19 cellular contexts compared by ENCODE assay signal in genomic region chr1:19666139-19666465, GRCh38. TPM values are rescaled to one million over a fixed set of nuclear protein-coding genes. Genes with fewer than 3 reads are reported as not detected.
A peak's percentile ranks its signal among the peaks of the same experiment; 100 is the strongest.
DNase-seq lines count a peak whose midpoint lies in the region; ATAC-seq and TF ChIP-seq lines count a peak whose summit lies in the region.
"Had no signal": no experiment of that assay in that cellular context is flagged by ENCODE, and none has a peak within 500 bp of the region (broad histone marks: within the 10 kb centered on the region; RNA-seq: fewer than 3 reads in every experiment).

No MANE protein-coding gene starts in this region.

- no peaks in the 10 kb centered on the region for H3K9me2 ChIP-seq in MM.1S (replicated peaks; ENCODE audit: insufficient read depth, low read length)

- H4K8ac ChIP-seq in IMR-90 (ENCODE audit: low read depth in 2 of 2, low read length in 2 of 2) = no peak overlapping the region

- H3K36me3 Mint-ChIP-seq in activated CD4-positive, alpha-beta memory T cell treated with anti-CD3 and anti-CD28 coated beads for 36 hours = peaks cover 1% of the 10 kb centered on the region
- no peaks in the 10 kb centered on the region for H3K36me3 Mint-ChIP-seq in activated CD4-positive, alpha-beta memory T cell treated with anti-CD3 and anti-CD28 coated beads, Interleukin-2, amount 10 ng/mL, durations not matched to agents 7 days and 5 days (ENCODE audit: low read depth)
- H3K36me3 Mint-ChIP-seq in endodermal cell (ENCODE audit: low read depth) (no peaks in the 10 kb centered on the region), progenitor cell of endocrine pancreas (ENCODE audit: insufficient read depth) (no peaks in the 10 kb centered on the region)

- no peak overlapping the region for H3K4me2 ChIP-seq in IMR-90 (ENCODE audit: low read depth, low read length)
- H3K4me2 ChIP-seq in MM.1S (ENCODE audit: low read depth, low read length) = no peak overlapping the region
- H3K4me2 ChIP-seq: PC-9 had no signal

- H3K4me3 ChIP-seq in IMR-90 (ENCODE audit: insufficient read depth, low read depth, low read length) (no peak overlapping the region), endodermal cell (ENCODE audit: low read length) (no peak overlapping the region), MM.1S (ENCODE audit: low read length) (no peak overlapping the region)
- H3K4me3 ChIP-seq: ascending aorta, colonic mucosa, gastrocnemius medialis, PC-9, transverse colon had no signal

- TF ChIP-seq RAD21 in IMR-90 (IDR thresholded peaks at IDR 0.05; ENCODE audit: low read length) = no peak

- H3K4ac ChIP-seq in IMR-90 (ENCODE audit: low read depth, low read length) = no peak overlapping the region

- H2AFZ ChIP-seq in IMR-90 (replicated peaks; ENCODE audit: low read length, poor library complexity) (peak overlapping the region; percentile 70), MM.1S (ENCODE audit: low read length) (no peak overlapping the region)
- H2AFZ ChIP-seq: PC-9 had no signal

- no peak overlapping the region for H2BK15ac ChIP-seq in IMR-90 (ENCODE audit: low read depth, low read length)

- BruUV-seq in IMR-90 (replicated peaks; lab: Mats Ljungman, UMichigan) = no TSS peak

- no peak overlapping the region for H4K5ac ChIP-seq in IMR-90 (ENCODE audit: low read depth, low read length)

- H2AK5ac ChIP-seq in IMR-90 (ENCODE audit: low read depth, low read length) = no peak overlapping the region

- no peaks in the 10 kb centered on the region for H3K9me1 ChIP-seq in IMR-90 (ENCODE audit: insufficient read depth, low read length)

- H3K27ac Mint-ChIP-seq in activated CD4-positive, alpha-beta memory T cell treated with anti-CD3 and anti-CD28 coated beads for 36 hours = no peak overlapping the region
- no peak overlapping the region for H3K27ac Mint-ChIP-seq in activated CD4-positive, alpha-beta memory T cell treated with anti-CD3 and anti-CD28 coated beads, Interleukin-2, amount 10 ng/mL, durations not matched to agents 7 days and 5 days
- H3K27ac Mint-ChIP-seq in endodermal cell = no peak overlapping the region
- no peak overlapping the region for H3K27ac Mint-ChIP-seq in progenitor cell of endocrine pancreas

- H3K9me3 ChIP-seq in IMR-90 (ENCODE audit: control insufficient read depth, insufficient read depth, low read length) = no peaks in the 10 kb centered on the region
- no peaks in the 10 kb centered on the region for H3K9me3 ChIP-seq in endodermal cell (ENCODE audit: control insufficient read depth, low read length)
- no peaks in the 10 kb centered on the region for H3K9me3 ChIP-seq in MM.1S (replicated peaks; ENCODE audit: insufficient read depth, low read length)
- H3K9me3 ChIP-seq: ascending aorta, colonic mucosa, gastrocnemius medialis, transverse colon had no signal

- TF ChIP-seq POLR2A in IMR-90 (IDR thresholded peaks at IDR 0.05; ENCODE audit: low read depth, low read length) = no peak

- no peak overlapping the region for H3K14ac ChIP-seq in IMR-90 (replicated peaks; ENCODE audit: low read depth, low read length)

- dilution Hi-C loops in IMR-90 (cut with HindIII; ENCODE audit: low sequenced_read_pairs, unreplicated experiment) = no loop called here

- H4K91ac ChIP-seq in IMR-90 (ENCODE audit: insufficient read depth, low read depth, low read length) = no peak overlapping the region

- no peak overlapping the region for H2AK9ac ChIP-seq in IMR-90 (replicated peaks; ENCODE audit: low read depth, low read length, poor library complexity)

- H3K56ac ChIP-seq in IMR-90 (ENCODE audit: extremely low read depth, insufficient read depth, low read length) = no peak overlapping the region

- H3K79me1 ChIP-seq in IMR-90 (ENCODE audit: low read depth in 1 of 2, low read length in 2 of 2) = no peaks in the 10 kb centered on the region

- H3K36me3 ChIP-seq in IMR-90 (ENCODE audit: control insufficient read depth, insufficient read depth, low read length) (no peaks in the 10 kb centered on the region), endodermal cell (ENCODE audit: control insufficient read depth, insufficient read depth, low read length) (no peaks in the 10 kb centered on the region), MM.1S (replicated peaks; ENCODE audit: insufficient read depth, low read length) (no peaks in the 10 kb centered on the region)
- H3K36me3 ChIP-seq: ascending aorta, colonic mucosa, gastrocnemius medialis, transverse colon had no signal

- peaks cover 14% of the 10 kb centered on the region for H3K4me1 Mint-ChIP-seq in activated CD4-positive, alpha-beta memory T cell treated with anti-CD3 and anti-CD28 coated beads for 36 hours (ENCODE audit: low read depth)
- H3K4me1 Mint-ChIP-seq in activated CD4-positive, alpha-beta memory T cell treated with anti-CD3 and anti-CD28 coated beads, Interleukin-2, amount 10 ng/mL, durations not matched to agents 7 days and 5 days = peaks cover 11% of the 10 kb centered on the region
- H3K4me1 Mint-ChIP-seq in endodermal cell (peaks cover 2% of the 10 kb centered on the region), progenitor cell of endocrine pancreas (ENCODE audit: low read depth) (peaks cover 4% of the 10 kb centered on the region)

- POLR2A ChIA-PET in activated CD4-positive, alpha-beta memory T cell treated with anti-CD3 and anti-CD28 coated beads for 36 hours (lab: Charles Lee) = no interaction called here
- POLR2A ChIA-PET in activated CD4-positive, alpha-beta memory T cell treated with anti-CD3 and anti-CD28 coated beads, Interleukin-2, amount 10 ng/mL, durations not matched to agents 7 days and 5 days (lab: Charles Lee) = no interaction called here
- POLR2A ChIA-PET in IMR-90 (lab: Charles Lee; ENCODE audit: unreplicated experiment) = no interaction called here

- peaks cover 67% of the 10 kb centered on the region for H3K27me3 ChIP-seq in IMR-90 (ENCODE audit: control insufficient read depth, insufficient read depth, low read length)
- H3K27me3 ChIP-seq in endodermal cell (ENCODE audit: control insufficient read depth, insufficient read depth, low read length, poor library complexity, severe bottlenecking) = peaks cover 79% of the 10 kb centered on the region
- H3K27me3 ChIP-seq in MM.1S (replicated peaks; ENCODE audit: insufficient read depth, low read length) = peaks cover 83% of the 10 kb centered on the region

- CTCF ChIA-PET in activated CD4-positive, alpha-beta memory T cell treated with anti-CD3 and anti-CD28 coated beads for 36 hours (lab: Charles Lee) = interaction anchor here (0.6 kb wide), 1 partner anchor 760 kb away, joined by 4 read pairs; no protein-coding TSS in a partner anchor
- CTCF ChIA-PET in activated CD4-positive, alpha-beta memory T cell treated with anti-CD3 and anti-CD28 coated beads, Interleukin-2, amount 10 ng/mL, durations not matched to agents 7 days and 5 days (lab: Charles Lee) = no interaction called here
- CTCF ChIA-PET in IMR-90 (lab: Yijun Ruan, JAX) = no interaction called here

- H2BK20ac ChIP-seq in IMR-90 (ENCODE audit: low read depth, low read length) = no peak overlapping the region

- ATAC-seq in IMR-90 (ENCODE audit: low read depth) (no peak), GM21447 (IDR thresholded peaks at IDR 0.05; ENCODE audit: unreplicated experiment) (no peak)
- ATAC-seq: gastrocnemius medialis, SK-N-SH treated with all-trans-retinoic acid at 6 μM for 48 hours had no signal

- H3K9ac ChIP-seq in IMR-90 (ENCODE audit: low read depth, low read length) = no peak overlapping the region
- no peak overlapping the region for H3K9ac ChIP-seq in endodermal cell (ENCODE audit: extremely low read depth, low read length, poor library complexity, severe bottlenecking)
- no peak overlapping the region for H3K9ac ChIP-seq in MM.1S (ENCODE audit: low read length)

- in situ Hi-C loops in IMR-90 (cut with MboI; ENCODE audit: low sequenced_read_pairs) = no loop called here

- no peaks in the 10 kb centered on the region for H3F3A ChIP-seq in MM.1S (ENCODE audit: insufficient read depth, low read length)

- H2BK5ac ChIP-seq in IMR-90 (ENCODE audit: low read depth, low read length, poor library complexity, severe bottlenecking) = no peak overlapping the region

- 41% methylated on average over 18 of the region's 23 CpGs; no CpG with 5 or more reads in 1 of the 2 experiments for WGBS in IMR-90 (ENCODE audit: extremely low coverage in 2 of 2, insufficient read length in 1 of 2), 2 experiments
- 71% methylated on average over 15 to 23 of the region's 23 CpGs for WGBS in endodermal cell (ENCODE audit: insufficient coverage in 1 of 2, insufficient read length in 1 of 2), 2 experiments

- H3K27ac ChIP-seq in IMR-90 (ENCODE audit: insufficient read depth, low read length) (no peak overlapping the region), endodermal cell (ENCODE audit: low read depth, low read length) (no peak overlapping the region), MM.1S (ENCODE audit: low read length) (no peak overlapping the region)
- H3K27ac ChIP-seq: ascending aorta, colonic mucosa, epithelial cell of prostate, gastrocnemius medialis, PC-9, transverse colon had no signal

- H3K23ac ChIP-seq in IMR-90 (ENCODE audit: low read depth, low read length) = no peak overlapping the region

- H2BK120ac ChIP-seq in IMR-90 (ENCODE audit: low read depth, low read length) = no peak overlapping the region

- H4K20me1 ChIP-seq in IMR-90 (ENCODE audit: insufficient read depth, low read length) = no peaks in the 10 kb centered on the region
- H4K20me1 ChIP-seq in MM.1S (ENCODE audit: insufficient read depth, low read length) = no peaks in the 10 kb centered on the region

- DNase-seq in activated CD4-positive, alpha-beta memory T cell treated with anti-CD3 and anti-CD28 coated beads for 36 hours = no peak
- no peak for DNase-seq in activated CD4-positive, alpha-beta memory T cell treated with anti-CD3 and anti-CD28 coated beads, Interleukin-2, amount 10 ng/mL, durations not matched to agents 7 days and 5 days
- no peak for DNase-seq in IMR-90
- DNase-seq in endodermal cell = no peak
- no peak for DNase-seq in progenitor cell of endocrine pancreas (ENCODE audit: low spot score, unreplicated experiment)
- DNase-seq in MM.1S = no peak
- no peak for DNase-seq in kidney tubule cell (ENCODE audit: low spot score)
- DNase-seq: activated CD8-positive, alpha-beta memory T cell treated with anti-CD3 and anti-CD28 coated beads, Interleukin-2, amount 50 U/mL, for 4 hours; colonic mucosa; gastrocnemius medialis; NCI-H2081 treated with DMSO at 0.1 percent for 48 hours; NCI-H526 treated with DMSO at 0.1 percent for 48 hours; occipital lobe; PC-9; transverse colon had no signal

- peak overlapping the region; percentile 62 for H3K4me3 Mint-ChIP-seq in activated CD4-positive, alpha-beta memory T cell treated with anti-CD3 and anti-CD28 coated beads for 36 hours
- H3K4me3 Mint-ChIP-seq in activated CD4-positive, alpha-beta memory T cell treated with anti-CD3 and anti-CD28 coated beads, Interleukin-2, amount 10 ng/mL, durations not matched to agents 7 days and 5 days = no peak overlapping the region
- H3K4me3 Mint-ChIP-seq in endodermal cell (peak overlapping the region; percentile 37), progenitor cell of endocrine pancreas (ENCODE audit: low read depth) (peak overlapping the region; percentile 48)

- H3K79me2 ChIP-seq in MM.1S (ENCODE audit: low read length) = no peaks in the 10 kb centered on the region

- H3K18ac ChIP-seq in IMR-90 (ENCODE audit: low read depth, low read length) = no peak overlapping the region

- TF ChIP-seq CTCF in IMR-90 (conservative IDR thresholded peaks at IDR 0.05; ENCODE audit: low read depth, low read length) (no peak), endodermal cell (conservative IDR thresholded peaks at IDR 0.05) (peak; percentile 45), progenitor cell of endocrine pancreas (IDR thresholded peaks at IDR 0.05; ENCODE audit: unreplicated experiment) (no peak), MM.1S (IDR thresholded peaks at IDR 0.05; ENCODE audit: low read length) (no peak)

- peaks cover 21% of the 10 kb centered on the region for H3K27me3 Mint-ChIP-seq in activated CD4-positive, alpha-beta memory T cell treated with anti-CD3 and anti-CD28 coated beads for 36 hours
- H3K27me3 Mint-ChIP-seq in activated CD4-positive, alpha-beta memory T cell treated with anti-CD3 and anti-CD28 coated beads, Interleukin-2, amount 10 ng/mL, durations not matched to agents 7 days and 5 days = peaks cover 37% of the 10 kb centered on the region
- H3K27me3 Mint-ChIP-seq in endodermal cell (ENCODE audit: insufficient read depth) (peaks cover 80% of the 10 kb centered on the region), progenitor cell of endocrine pancreas (peaks cover 84% of the 10 kb centered on the region)

- intact Hi-C loops in activated CD4-positive, alpha-beta memory T cell treated with anti-CD3 and anti-CD28 coated beads for 36 hours (cut with micrococcal nuclease) = no loop called here
- intact Hi-C loops in IMR-90 (cut with micrococcal nuclease) = loop anchor here (10.0 kb wide), 1 partner anchor 219 kb away; the partner anchor contains the start of gene OTUD3

- H3K9me3 Mint-ChIP-seq in activated CD4-positive, alpha-beta memory T cell treated with anti-CD3 and anti-CD28 coated beads for 36 hours = no peaks in the 10 kb centered on the region
- no peaks in the 10 kb centered on the region for H3K9me3 Mint-ChIP-seq in activated CD4-positive, alpha-beta memory T cell treated with anti-CD3 and anti-CD28 coated beads, Interleukin-2, amount 10 ng/mL, durations not matched to agents 7 days and 5 days
- no peaks in the 10 kb centered on the region for H3K9me3 Mint-ChIP-seq in endodermal cell
- no peaks in the 10 kb centered on the region for H3K9me3 Mint-ChIP-seq in progenitor cell of endocrine pancreas (ENCODE audit: low read depth)

- H3K4me1 ChIP-seq in IMR-90 (ENCODE audit: control insufficient read depth, insufficient read depth, low read length) (no peaks in the 10 kb centered on the region), endodermal cell (ENCODE audit: control insufficient read depth, insufficient read depth, low read length) (no peaks in the 10 kb centered on the region), MM.1S (ENCODE audit: low read length) (no peaks in the 10 kb centered on the region)
- H3K4me1 ChIP-seq: colonic mucosa, gastrocnemius medialis had no signal

RNA-seq across cellular contexts. Expression of gene HTR6, which starts 1.4 kb away (rescaled TPM):
- under 1 TPM; 0.17 to 0.19 TPM for total RNA-seq in activated CD4-positive, alpha-beta memory T cell treated with anti-CD3 and anti-CD28 coated beads for 36 hours
- not detected for total RNA-seq in activated CD4-positive, alpha-beta memory T cell treated with anti-CD3 and anti-CD28 coated beads, Interleukin-2, amount 10 ng/mL, durations not matched to agents 7 days and 5 days
- total RNA-seq in IMR-90 (2012; rRNA removed) = not detected in 2 replicates
- polyA plus RNA-seq in IMR-90 (2012; rRNA removed) = not detected in 2 replicates
- not detected in 2 replicates for polyA plus RNA-seq in IMR-90 (2012; cell fraction: cytosol; rRNA removed)
- 0.08 TPM in 1 of 2 replicates, not detected in the other for polyA plus RNA-seq in IMR-90 (2012; cell fraction: nucleus; rRNA removed; ENCODE audit: low replicate concordance)
- total RNA-seq in endodermal cell = under 1 TPM in 1 of 2 donors, not detected in 1; 0.31 TPM
- polyA plus RNA-seq in endodermal cell (2013, experiment 1 of 2) = 0.18 TPM
- 0.12 TPM for polyA plus RNA-seq in endodermal cell (2013, experiment 2 of 2)
- not detected in 2 replicates for total RNA-seq in progenitor cell of endocrine pancreas
- total RNA-seq: ascending aorta, colonic mucosa, gastrocnemius medialis, PC-9, transverse colon had no signal

RNA-seq across cellular contexts. Expression of gene NBL1, which starts 22.0 kb away (rescaled TPM):
- total RNA-seq in activated CD4-positive, alpha-beta memory T cell treated with anti-CD3 and anti-CD28 coated beads for 36 hours = 10 to 100 TPM; 25.0 to 31.3 TPM
- total RNA-seq in activated CD4-positive, alpha-beta memory T cell treated with anti-CD3 and anti-CD28 coated beads, Interleukin-2, amount 10 ng/mL, durations not matched to agents 7 days and 5 days = 10 to 100 TPM; 25.4 to 29.8 TPM
- total RNA-seq in IMR-90 (2012; rRNA removed) (12.5 and 14.0 TPM in 2 replicates), endodermal cell (10 to 100 TPM; 13.7 to 32.4 TPM), progenitor cell of endocrine pancreas (10.5 and 12.0 TPM in 2 replicates)
- 54.2 and 62.7 TPM in 2 replicates for polyA plus RNA-seq in IMR-90 (2012; rRNA removed)
- 30.4 and 44.0 TPM in 2 replicates for polyA plus RNA-seq in IMR-90 (2012; cell fraction: cytosol; rRNA removed)
- polyA plus RNA-seq in IMR-90 (2012; cell fraction: nucleus; rRNA removed; ENCODE audit: low replicate concordance) = 13.3 and 30.2 TPM in 2 replicates
- polyA plus RNA-seq in endodermal cell (2013, experiment 1 of 2) = 17.1 TPM
- 17.1 TPM for polyA plus RNA-seq in endodermal cell (2013, experiment 2 of 2)
